ENCODE assay signal across 8 cellular contexts in genomic region chr6:35453236-35453635, GRCh38. TPM values are rescaled to one million over a fixed set of nuclear protein-coding genes. Genes with fewer than 3 reads are reported as not detected.
DNase-seq lines count a peak whose midpoint lies in the region; ATAC-seq and TF ChIP-seq lines count a peak whose summit lies in the region.

No MANE protein-coding gene starts in this region.

- H3K27me3 Mint-ChIP-seq in CD8-positive, alpha-beta memory T cell = no peaks in the 10 kb centered on the region

- H3K27ac Mint-ChIP-seq in CD8-positive, alpha-beta memory T cell = peak overlapping the region in 7 of 8 donors; percentile 6 to 79 (median 52)

- H3K4me3 ChIP-seq in CD8-positive, alpha-beta memory T cell (ENCODE audit: low read length) = peak overlapping the region; percentile 69
- H3K4me3 ChIP-seq in MG63 (peak overlapping the region; percentile 62), coronary artery (peak overlapping the region; percentile 87), neuron (ENCODE audit: low read length) (peak overlapping the region; percentile 57)

- CTCF ChIA-PET in CD8-positive, alpha-beta memory T cell (lab: Charles Lee) = interaction anchor here (1.0 to 12.3 kb wide), 5 partner anchors 14 to 157 kb away, joined by 3 to 142 read pairs (median 35); partner anchors contain the start of genes DEF6 and RPL10A

- DNase-seq in CD8-positive, alpha-beta memory T cell = no peak
- no peak for DNase-seq in MG63
- DNase-seq in coronary artery (ENCODE audit: low spot score) = no peak
- DNase-seq in GM20000 (ENCODE audit: low spot score) = no peak
- DNase-seq in COR-L47 (lab: John Stamatoyannopoulos, UW) = no peak

- H3K9me3 Mint-ChIP-seq in CD8-positive, alpha-beta memory T cell = no peaks in the 10 kb centered on the region

- no peaks in the 10 kb centered on the region for H3K36me3 ChIP-seq in CD8-positive, alpha-beta memory T cell (ENCODE audit: insufficient read depth, low read length)
- H3K36me3 ChIP-seq in MG63 = peaks cover 15% of the 10 kb centered on the region; the same call in 1 of the 2 replicates
- H3K36me3 ChIP-seq in neuron (ENCODE audit: insufficient read depth, low read length) = peaks cover 6% of the 10 kb centered on the region

- TF ChIP-seq CTCF in coronary artery (IDR thresholded peaks at IDR 0.05) = no peak
- no peak for TF ChIP-seq CTCF in GM20000 (IDR thresholded peaks at IDR 0.05; ENCODE audit: extremely low read depth, missing control alignments)

- peaks cover 21% of the 10 kb centered on the region for H3K4me1 ChIP-seq in CD8-positive, alpha-beta memory T cell (ENCODE audit: insufficient read depth, low read length)
- H3K4me1 ChIP-seq in neuron (ENCODE audit: insufficient read depth, low read length) = peaks cover 28% of the 10 kb centered on the region

- H2AFZ ChIP-seq in neuron (ENCODE audit: low read depth, low read length) = peak overlapping the region; percentile 93

- ATAC-seq in HG03565 (IDR thresholded peaks at IDR 0.05; ENCODE audit: unreplicated experiment) (no peak), HG03095 (IDR thresholded peaks at IDR 0.05; ENCODE audit: unreplicated experiment) (no peak)

- no peaks in the 10 kb centered on the region for H3K9me3 ChIP-seq in CD8-positive, alpha-beta memory T cell (ENCODE audit: low read length)
- H3K9me3 ChIP-seq in MG63 (no peaks in the 10 kb centered on the region), neuron (ENCODE audit: low read length) (no peaks in the 10 kb centered on the region)

- H3K27ac ChIP-seq in CD8-positive, alpha-beta memory T cell (ENCODE audit: low read depth, low read length) = no peak overlapping the region
- peak overlapping the region in 1 of 2 donors; percentile 51 for H3K27ac ChIP-seq in coronary artery

- H3K27me3 ChIP-seq in CD8-positive, alpha-beta memory T cell (ENCODE audit: insufficient read depth, low read length, poor library complexity, severe bottlenecking) = no peaks in the 10 kb centered on the region
- H3K27me3 ChIP-seq in MG63 (no peaks in the 10 kb centered on the region), neuron (ENCODE audit: insufficient read depth, low read length) (peaks cover 5% of the 10 kb centered on the region)

- peaks cover 33 to 45% (median 39%) of the 10 kb centered on the region in 3 donors for H3K4me1 Mint-ChIP-seq in CD8-positive, alpha-beta memory T cell

- H3K4me3 Mint-ChIP-seq in CD8-positive, alpha-beta memory T cell = peak overlapping the region; percentile 72 to 92 (median 77)

- peaks cover 0 to 26% (median 11%) of the 10 kb centered on the region in 3 donors for H3K36me3 Mint-ChIP-seq in CD8-positive, alpha-beta memory T cell

- POLR2A ChIA-PET in CD8-positive, alpha-beta memory T cell (lab: Charles Lee) = interaction anchor here (1.0 to 1.9 kb wide), 2 partner anchors 15 to 20 kb away, joined by 3 to 12 read pairs; partner anchors contain the start of gene RPL10A

RNA-seq across cellular contexts. Expression of gene FANCE, which starts 1.1 kb away (rescaled TPM):
- 10 to 100 TPM; 23.6 to 27.5 TPM for total RNA-seq in CD8-positive, alpha-beta memory T cell
- 6.5 TPM for polyA plus RNA-seq in CD8-positive, alpha-beta memory T cell
- total RNA-seq in MG63 (2014; rRNA removed; shearing (Covaris generic); ENCODE audit: low replicate concordance) = 20.1 and 28.0 TPM in 2 replicates

RNA-seq across cellular contexts. Expression of gene RPL10A, which starts 15.0 kb away (rescaled TPM):
- total RNA-seq in CD8-positive, alpha-beta memory T cell = 1,000 to 10,000 TPM; 1,737 to 1,739 TPM
- 970 TPM for polyA plus RNA-seq in CD8-positive, alpha-beta memory T cell
- 1,962 and 2,782 TPM in 2 replicates for total RNA-seq in MG63 (2014; rRNA removed; shearing (Covaris generic); ENCODE audit: low replicate concordance)

RNA-seq across cellular contexts. Expression of gene TEAD3, which starts 43.6 kb away (rescaled TPM):
- total RNA-seq in CD8-positive, alpha-beta memory T cell = under 1 TPM; 0.53 to 0.90 TPM
- 0.25 TPM for polyA plus RNA-seq in CD8-positive, alpha-beta memory T cell
- total RNA-seq in MG63 (2014; rRNA removed; shearing (Covaris generic); ENCODE audit: low replicate concordance) = 7.5 and 9.2 TPM in 2 replicates

RNA-seq across cellular contexts. Expression of gene TULP1, which starts 59.5 kb away (rescaled TPM):
- not detected for total RNA-seq in CD8-positive, alpha-beta memory T cell
- not detected for polyA plus RNA-seq in CD8-positive, alpha-beta memory T cell
- not detected in 2 replicates for total RNA-seq in MG63 (2014; rRNA removed; shearing (Covaris generic); ENCODE audit: low replicate concordance)
